Comparison of ENCODE assay signal across 17 cellular contexts in genomic region chr14:99408286-99408970, GRCh38.
"Had no signal": no experiment of that assay in that cellular context is flagged by ENCODE, and none has a peak within 500 bp of the region (broad histone marks: within the 10 kb centered on the region; RNA-seq: fewer than 3 reads in every experiment).

No MANE protein-coding gene starts in this region.

- H3K36me3 ChIP-seq: breast epithelium had no signal

- H3K27me3 Mint-ChIP-seq: activated CD4-positive, alpha-beta memory T cell treated with anti-CD3 and anti-CD28 coated beads for 36 hours; activated naive CD8-positive, alpha-beta T cell treated with anti-CD3 and anti-CD28 coated beads, Interleukin-2, amount 10 ng/mL, durations not matched to agents 7 days and 5 days had no signal

- H3K4me3 ChIP-seq: breast epithelium, esophagus squamous epithelium, right atrium auricular region, tibial artery had no signal

- H3K9me2 ChIP-seq: SK-N-SH had no signal

- H3K27ac Mint-ChIP-seq: activated CD4-positive, alpha-beta memory T cell treated with anti-CD3 and anti-CD28 coated beads for 36 hours; activated naive CD8-positive, alpha-beta T cell treated with anti-CD3 and anti-CD28 coated beads, Interleukin-2, amount 10 ng/mL, durations not matched to agents 7 days and 5 days; activated T-cell treated with anti-CD3 and anti-CD28 coated beads, Interleukin-2, amount 50 U/mL, for 72 hours had no signal

- H3K9me3 ChIP-seq: breast epithelium, esophagus squamous epithelium, right atrium auricular region, SK-N-SH, tibial artery had no signal

- DNase-seq: activated CD4-positive, alpha-beta memory T cell treated with anti-CD3 and anti-CD28 coated beads for 36 hours; activated CD4-positive, CD25-positive, alpha-beta regulatory T cell treated with anti-CD3 and anti-CD28 coated beads, Interleukin-2, amount 50 U/mL, for 72 hours; activated gamma-delta T cell treated with Interleukin-2 at 50 U/mL for 16 hours; activated naive CD8-positive, alpha-beta T cell treated with anti-CD3 and anti-CD28 coated beads, Interleukin-2, amount 10 ng/mL, durations not matched to agents 7 days and 5 days; activated T-cell treated with anti-CD3 and anti-CD28 coated beads, Interleukin-2, amount 50 U/mL, for 72 hours; aorta; dermis blood vessel endothelial cell; esophagus squamous epithelium; foreskin fibroblast; glutamatergic neuron; immature natural killer cell; mesendoderm; SK-N-SH; small intestine; tibial artery had no signal

- ATAC-seq: activated T-cell treated with anti-CD3 and anti-CD28 coated beads, Interleukin-2, amount 50 U/mL, for 72 hours had no signal

- H3K4me1 ChIP-seq: breast epithelium, esophagus squamous epithelium, right atrium auricular region, tibial artery had no signal

- H3K27me3 ChIP-seq: breast epithelium, esophagus squamous epithelium, right atrium auricular region, tibial artery had no signal

- H3K9me3 Mint-ChIP-seq: activated CD4-positive, alpha-beta memory T cell treated with anti-CD3 and anti-CD28 coated beads for 36 hours; activated naive CD8-positive, alpha-beta T cell treated with anti-CD3 and anti-CD28 coated beads, Interleukin-2, amount 10 ng/mL, durations not matched to agents 7 days and 5 days; activated T-cell treated with anti-CD3 and anti-CD28 coated beads, Interleukin-2, amount 50 U/mL, for 72 hours; immature natural killer cell had no signal

- H3K27ac ChIP-seq: breast epithelium, esophagus squamous epithelium, right atrium auricular region, tibial artery had no signal

- H3K4me2 ChIP-seq: SK-N-SH had no signal

- H3K4me3 Mint-ChIP-seq: activated CD4-positive, alpha-beta memory T cell treated with anti-CD3 and anti-CD28 coated beads for 36 hours; activated naive CD8-positive, alpha-beta T cell treated with anti-CD3 and anti-CD28 coated beads, Interleukin-2, amount 10 ng/mL, durations not matched to agents 7 days and 5 days; activated T-cell treated with anti-CD3 and anti-CD28 coated beads, Interleukin-2, amount 50 U/mL, for 72 hours; immature natural killer cell had no signal
